ENCODE assay signal across 1 cellular context in genomic region chr11:57481915-57482781, GRCh38.
TF ChIP-seq lines count a peak whose summit lies in the region.

No MANE protein-coding gene starts in this region.

TF ChIP-seq in H1, 55 proteins besides CTCF, POLR2A, EP300 and RAD21:
- TF ChIP-seq ASH2L (IDR thresholded peaks at IDR 0.05; ENCODE audit: low read length) (peak; percentile 47), E2F6 (IDR thresholded peaks at IDR 0.05) (no peak), KDM1A (IDR thresholded peaks at IDR 0.05; ENCODE audit: borderline replicate concordance, low read length) (no peak), CHD2 (IDR thresholded peaks at IDR 0.05; ENCODE audit: low read length) (no peak), SRF (IDR thresholded peaks at IDR 0.05; ENCODE audit: low read depth, low read length) (no peak), RXRA (IDR thresholded peaks at IDR 0.05; ENCODE audit: insufficient read depth, low read depth, low read length) (no peak), EZH2 (IDR thresholded peaks at IDR 0.05; ENCODE audit: low read depth, low read length, severe bottlenecking) (peak; percentile 26), RBBP5 (IDR thresholded peaks at IDR 0.05; ENCODE audit: borderline replicate concordance, low read depth, low read length) (no peak)
